ENCODE assay signal across 8 cellular contexts in the genomic region with DNA sequence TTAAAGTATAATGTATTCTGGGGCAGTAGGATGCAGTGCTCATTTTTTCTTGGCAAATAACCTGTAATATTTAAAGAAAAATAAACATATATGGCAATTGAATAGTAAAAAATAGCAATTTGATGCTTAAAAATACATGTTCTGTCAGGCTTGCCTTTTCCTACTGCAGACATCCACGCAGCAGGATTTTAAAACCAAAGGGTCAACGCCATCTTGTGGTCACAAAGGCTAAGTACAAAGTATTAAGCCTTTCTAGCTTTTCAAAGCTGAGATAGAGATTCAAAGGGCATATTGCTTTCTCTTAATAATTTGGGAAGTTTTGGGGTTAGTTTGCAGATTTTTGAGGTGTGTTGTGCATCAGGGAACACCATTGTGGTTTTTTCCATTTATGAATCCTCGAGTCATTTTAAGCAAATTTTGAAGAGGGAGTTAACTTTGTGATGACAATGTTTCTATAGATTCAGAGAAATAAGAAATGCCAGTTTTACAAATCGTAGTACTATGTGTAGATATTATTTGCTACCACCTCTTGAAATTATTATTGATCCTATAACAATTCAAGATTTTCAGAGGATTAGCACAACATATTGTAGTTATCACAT. TPM values are rescaled to one million over a fixed set of nuclear protein-coding genes. Genes with fewer than 3 reads are reported as not detected.
DNase-seq lines count a peak whose midpoint lies in the region; ATAC-seq and TF ChIP-seq lines count a peak whose summit lies in the region.

No MANE protein-coding gene starts in this region.

- H3K27me3 ChIP-seq in OCI-LY3 (ENCODE audit: low read depth, low read length): no peaks in the 10 kb centered on the region

- no peaks in the 10 kb centered on the region for H3K36me3 ChIP-seq in OCI-LY3 (replicated peaks; ENCODE audit: low read depth, low read length)

- H3K4me1 ChIP-seq in OCI-LY3 (ENCODE audit: low read length): no peaks in the 10 kb centered on the region

- H3K27ac ChIP-seq in OCI-LY3 (ENCODE audit: low read length): no peak overlapping the region

- no peaks in the 10 kb centered on the region for H3K9me3 Mint-ChIP-seq in mesothelial cell of epicardium

- ATAC-seq in GM21390 (IDR thresholded peaks at IDR 0.05; ENCODE audit: unreplicated experiment): peak; percentile 84
- peak; percentile 85 for ATAC-seq in HG03565 (IDR thresholded peaks at IDR 0.05; ENCODE audit: unreplicated experiment)
- no peak for ATAC-seq in HG02840 (IDR thresholded peaks at IDR 0.05; ENCODE audit: low FRiP score, unreplicated experiment)

- H4K20me1 ChIP-seq in OCI-LY3 (ENCODE audit: insufficient read depth, low read length): no peaks in the 10 kb centered on the region

- peak overlapping the region; percentile 27 for H3K4me2 ChIP-seq in OCI-LY3 (ENCODE audit: low read length)

- H3K4me3 Mint-ChIP-seq in mesothelial cell of epicardium: no peak overlapping the region

- no peaks in the 10 kb centered on the region for H3K79me2 ChIP-seq in OCI-LY3 (ENCODE audit: low read length)

- no peaks in the 10 kb centered on the region for H3K36me3 Mint-ChIP-seq in mesothelial cell of epicardium

- TF ChIP-seq CTCF in OCI-LY3 (IDR thresholded peaks at IDR 0.05; ENCODE audit: low read depth, low read length) (peak; percentile 69), mesothelial cell of epicardium (IDR thresholded peaks at IDR 0.05; ENCODE audit: unreplicated experiment) (peak; percentile 60)

- no peaks in the 10 kb centered on the region for H3K9me3 ChIP-seq in OCI-LY3 (ENCODE audit: insufficient read depth, low read length)

- H3K27me3 Mint-ChIP-seq in mesothelial cell of epicardium (ENCODE audit: low read depth): no peaks in the 10 kb centered on the region

- no peak overlapping the region for H3K27ac Mint-ChIP-seq in mesothelial cell of epicardium

- H3K4me1 Mint-ChIP-seq in mesothelial cell of epicardium: peaks cover 20% of the 10 kb centered on the region

- DNase-seq in NCI-H524 (lab: John Stamatoyannopoulos, UW) (peak; percentile 32 to 55), NCI-H524 treated with DMSO at 0.1 percent for 48 hours (lab: John Stamatoyannopoulos, UW) (no peak), dermis microvascular lymphatic vessel endothelial cell (ENCODE audit: low read depth in 2 of 2) (peak; percentile 30 to 55), mesothelial cell of epicardium (ENCODE audit: low spot score in 2 of 2, unreplicated experiment in 2 of 2) (no peak)

- H3K9ac ChIP-seq in OCI-LY3 (ENCODE audit: low read length): no peak overlapping the region

- no peak overlapping the region for H3K4me3 ChIP-seq in OCI-LY3 (ENCODE audit: low read length)

- no peak overlapping the region for H2AFZ ChIP-seq in OCI-LY3 (ENCODE audit: low read depth, low read length)

RNA-seq across cellular contexts. Expression of a gene that starts 4.7 kb away (rescaled TPM):
- total RNA-seq in dermis microvascular lymphatic vessel endothelial cell (not detected in 2 replicates), mesothelial cell of epicardium (not detected in 3 replicates)

RNA-seq across cellular contexts. Expression of a gene that starts 45.1 kb away (rescaled TPM):
- total RNA-seq in dermis microvascular lymphatic vessel endothelial cell (not detected in 2 replicates), mesothelial cell of epicardium (not detected in 3 replicates)

Comparison
In these comparisons a context has a peak if more than half of its experiments do, and no peak if none do; other contexts are left out.
1. DNase-seq: peak in NCI-H524 (2 of 2) and dermis microvascular lymphatic vessel endothelial cell (2 of 2); none in NCI-H524 treated with DMSO at 0.1 percent for 48 hours (single experiment) and mesothelial cell of epicardium (0 of 2).